8 cellular contexts compared by ENCODE assay signal in genomic region chr9:74379718-74380117, GRCh38.
A peak's percentile ranks its signal among the peaks of the same experiment; 100 is the strongest.
DNase-seq lines count a peak whose midpoint lies in the region; ATAC-seq and TF ChIP-seq lines count a peak whose summit lies in the region.
"Had no signal": no experiment of that assay in that cellular context is flagged by ENCODE, and none has a peak within 500 bp of the region (broad histone marks: within the 10 kb centered on the region; RNA-seq: fewer than 3 reads in every experiment).

No MANE protein-coding gene starts in this region.

- H3K4me3 ChIP-seq in GM12875 (ENCODE audit: low read depth, low read length) (no peak overlapping the region), body of pancreas (no peak overlapping the region)
- H3K4me3 ChIP-seq: thoracic aorta had no signal

- H3K4ac ChIP-seq in H9 (ENCODE audit: low read depth, low read length) = no peak overlapping the region

- no peak overlapping the region for H2AFZ ChIP-seq in H9 (ENCODE audit: low read length)

- H3K27ac Mint-ChIP-seq in H9 (no peak overlapping the region), nephron progenitor cell (no peak overlapping the region)

- TF ChIP-seq POLR2A in body of pancreas (IDR thresholded peaks at IDR 0.05) = no peak

- intact Hi-C loops in body of pancreas (cut with DNase I) = no loop called here

- no peak overlapping the region for H2AK5ac ChIP-seq in H9 (ENCODE audit: insufficient read length, low read length)

- peaks cover 4% of the 10 kb centered on the region; the same call in 1 of the 2 replicates for H3K4me1 ChIP-seq in H9 (ENCODE audit: insufficient read depth, low read length)
- peaks cover 8% of the 10 kb centered on the region for H3K4me1 ChIP-seq in body of pancreas

- no peak overlapping the region for H2BK12ac ChIP-seq in H9 (ENCODE audit: insufficient read length, low read depth, low read length)

- no peak overlapping the region for H3T11ph ChIP-seq in H9 (ENCODE audit: low read length)

- H3K56ac ChIP-seq in H9 (ENCODE audit: insufficient read length, low read depth, low read length) = no peak overlapping the region

- peaks cover 31 to 37% of the 10 kb centered on the region in 2 experiments for H3K4me1 Mint-ChIP-seq in H9
- no peaks in the 10 kb centered on the region for H3K4me1 Mint-ChIP-seq in nephron progenitor cell

- WGBS in H9 (ENCODE audit: extremely low coverage, insufficient read length, low lambda C conversion rate) = no CpG with 5 or more reads among the region's 2 CpGs
- 9 to 20% methylated on average over 2 of the region's 2 CpGs for WGBS in body of pancreas, 2 donors

- H2BK120ac ChIP-seq in H9 (ENCODE audit: low read depth, low read length, poor library complexity, severe bottlenecking) = no peak overlapping the region

- no peak overlapping the region for H2BK15ac ChIP-seq in H9 (ENCODE audit: low read depth, low read length)

- peak; percentile 24; the same call in 1 of the 2 replicates for TF ChIP-seq CTCF in GM12875 (IDR thresholded peaks at IDR 0.05; ENCODE audit: borderline replicate concordance, insufficient read depth, low read depth, low read length)
- peak; percentile 80 for TF ChIP-seq CTCF in H9 (conservative IDR thresholded peaks at IDR 0.05)
- peak in 6 of 7 experiments; percentile 22 to 47 (median 40) for TF ChIP-seq CTCF in body of pancreas (IDR thresholded peaks at IDR 0.05)
- TF ChIP-seq CTCF in nephron progenitor cell (IDR thresholded peaks at IDR 0.05) = peak; percentile 32

- ATAC-seq in body of pancreas = peak; percentile 66

- no peak overlapping the region for H2BK20ac ChIP-seq in H9 (ENCODE audit: low read depth, low read length, poor library complexity, severe bottlenecking)

- no peaks in the 10 kb centered on the region for H3K27me3 Mint-ChIP-seq in H9 (ENCODE audit: low read depth)
- H3K27me3 Mint-ChIP-seq in nephron progenitor cell (ENCODE audit: low read depth, poor library complexity) = no peaks in the 10 kb centered on the region

- no peaks in the 10 kb centered on the region for H3K79me2 ChIP-seq in H9 (ENCODE audit: insufficient read depth, low read length)

- H3K9me3 ChIP-seq in H9 (ENCODE audit: control insufficient read depth, low read depth, low read length) = no peaks in the 10 kb centered on the region
- no peaks in the 10 kb centered on the region for H3K9me3 ChIP-seq in body of pancreas
- H3K9me3 ChIP-seq: thoracic aorta had no signal

- H3K36me3 ChIP-seq in body of pancreas (replicated peaks in 1 of 2; ENCODE audit: insufficient read depth in 1 of 2, low read depth in 2 of 2) = no peaks in the 10 kb centered on the region
- H3K36me3 ChIP-seq: thoracic aorta had no signal

- DNase-seq in H9 (peak; percentile 72), NCI-H2107 (lab: John Stamatoyannopoulos, UW) (peak; percentile 5), body of pancreas (peak; percentile 21 to 51 (median 40)), nephron progenitor cell (peak; percentile 17), cortex of kidney (lab: John Stamatoyannopoulos, UW) (no peak), ureter (ENCODE audit: low spot score) (no peak)

- no peak overlapping the region for H3K23ac ChIP-seq in H9 (ENCODE audit: insufficient read length, low read depth, low read length)

- H3K36me3 Mint-ChIP-seq in H9 (ENCODE audit: insufficient read depth in 1 of 3, low read depth in 3 of 3) (no peaks in the 10 kb centered on the region; a peak in 1 of 7 replicates), nephron progenitor cell (ENCODE audit: low read depth) (no peaks in the 10 kb centered on the region)

- no peaks in the 10 kb centered on the region for H4K20me1 ChIP-seq in H9 (ENCODE audit: control insufficient read depth, insufficient read depth, insufficient read length)

- H3K79me1 ChIP-seq in H9 (ENCODE audit: insufficient read depth, low read depth, low read length, poor library complexity, severe bottlenecking) = no peaks in the 10 kb centered on the region

- H3K4me3 Mint-ChIP-seq in H9 = no peak overlapping the region
- H3K4me3 Mint-ChIP-seq in nephron progenitor cell = no peak overlapping the region

- H3K18ac ChIP-seq in H9 (ENCODE audit: insufficient read length, low read depth, low read length) = no peak overlapping the region

- H3K27me3 ChIP-seq in H9 (ENCODE audit: insufficient read depth, low read length) (no peaks in the 10 kb centered on the region), body of pancreas (no peaks in the 10 kb centered on the region)

- no peak overlapping the region for H3K4me2 ChIP-seq in H9 (ENCODE audit: insufficient read depth, insufficient read length, low read length)

- H3K9ac ChIP-seq in H9 (ENCODE audit: extremely low read depth, insufficient read length, low read length) = no peak overlapping the region

- no peak overlapping the region for H4K8ac ChIP-seq in H9 (replicated peaks; ENCODE audit: insufficient read length, low read depth, low read length)

- H3K27ac ChIP-seq in H9 (ENCODE audit: insufficient read length, low read depth, low read length) (no peak overlapping the region), body of pancreas (no peak overlapping the region)
- H3K27ac ChIP-seq: thoracic aorta had no signal

- no peaks in the 10 kb centered on the region for H3K23me2 ChIP-seq in H9 (ENCODE audit: insufficient read length, low read depth, low read length, poor library complexity, severe bottlenecking)

- H2BK5ac ChIP-seq in H9 (ENCODE audit: insufficient read length, low read length) = no peak overlapping the region

- H3K14ac ChIP-seq in H9 (ENCODE audit: insufficient read depth, low read length) = no peak overlapping the region

- H3K9me3 Mint-ChIP-seq in H9 (no peaks in the 10 kb centered on the region), nephron progenitor cell (no peaks in the 10 kb centered on the region)

- H4K91ac ChIP-seq in H9 (ENCODE audit: insufficient read length, low read depth, low read length) = no peak overlapping the region

- H4K5ac ChIP-seq in H9 (ENCODE audit: insufficient read length, low read depth, low read length) = no peak overlapping the region

Comparison
In these comparisons a context has a peak if more than half of its experiments do, and no peak if none do; other contexts are left out.
1. CTCF ChIP-seq: peak in every context shown above with its lines; median percentile 80 in H9; 40 in body of pancreas; 32 in nephron progenitor cell; 24 in GM12875.
2. DNase-seq: peak in H9 (single experiment), NCI-H2107 (single experiment), body of pancreas (4 of 4) and nephron progenitor cell (single experiment); none in cortex of kidney (single experiment) and ureter (single experiment).